ENCODE assay signal across 1 cellular context in genomic region chr16:1818873-1819525, GRCh38.
TF ChIP-seq lines count a peak whose summit lies in the region.

No MANE protein-coding gene starts in this region.

TF ChIP-seq in K562, 482 proteins besides CTCF, POLR2A, EP300 and RAD21:
- TF ChIP-seq NFYB (IDR thresholded peaks at IDR 0.05; ENCODE audit: extremely low read depth, insufficient read length) (no peak), POLR2G (IDR thresholded peaks at IDR 0.05; ENCODE audit: low read depth, low read length) (peak; percentile 23; the same call in 1 of the 2 replicates), PRPF4 (IDR thresholded peaks at IDR 0.05; ENCODE audit: insufficient read depth, low read depth, low read length, poor library complexity, severe bottlenecking) (no peak), GTF3C2 (IDR thresholded peaks at IDR 0.05; ENCODE audit: borderline replicate concordance, extremely low read depth, insufficient read length) (no peak), ZBED1 (IDR thresholded peaks at IDR 0.05) (no peak), CTCFL (IDR thresholded peaks at IDR 0.05; ENCODE audit: borderline replicate concordance, insufficient read depth, low read depth, low read length, poor library complexity, severe bottlenecking) (no peak), ZNF707 (CRISPR knock-in tag; conservative IDR thresholded peaks at IDR 0.05) (no peak), BRF2 (IDR thresholded peaks at IDR 0.05; ENCODE audit: borderline replicate concordance, insufficient read depth, insufficient read length) (no peak)
